16 cellular contexts compared by ENCODE assay signal in the genomic region with DNA sequence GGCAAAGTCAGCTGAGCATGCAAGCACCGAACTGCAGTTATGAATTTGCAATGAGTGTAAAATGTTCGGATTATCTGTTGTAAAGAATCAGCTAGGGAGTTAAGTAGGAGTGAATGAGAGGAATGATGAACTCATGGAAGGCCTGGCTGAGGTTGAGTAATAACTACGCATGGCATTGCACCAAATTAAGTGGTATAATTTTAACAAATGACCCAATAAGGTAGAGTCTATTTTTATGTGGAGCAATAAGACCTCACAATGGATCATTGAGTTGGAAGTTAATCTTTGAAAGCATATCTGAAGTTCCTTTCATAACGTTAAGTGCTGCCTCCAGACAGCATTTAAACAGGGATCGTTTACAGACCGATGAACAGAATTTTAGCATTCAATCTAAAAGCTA.
DNase-seq lines count a peak whose midpoint lies in the region; ATAC-seq and TF ChIP-seq lines count a peak whose summit lies in the region.
"Had no signal": no experiment of that assay in that cellular context is flagged by ENCODE, and none has a peak within 500 bp of the region (broad histone marks: within the 10 kb centered on the region; RNA-seq: fewer than 3 reads in every experiment).

No MANE protein-coding gene starts in this region.

- no peaks in the 10 kb centered on the region for H3K36me3 ChIP-seq in body of pancreas (replicated peaks in 1 of 2; ENCODE audit: insufficient read depth in 1 of 2, low read depth in 2 of 2)
- H3K36me3 ChIP-seq in MG63: no peaks in the 10 kb centered on the region

- H3K27me3 ChIP-seq in body of pancreas (no peaks in the 10 kb centered on the region), MG63 (no peaks in the 10 kb centered on the region)

- H3K4me3 ChIP-seq in body of pancreas (no peak overlapping the region), MG63 (no peak overlapping the region)
- H3K4me3 ChIP-seq: GM12878 had no signal

- no peak for TF ChIP-seq POLR2A in body of pancreas (IDR thresholded peaks at IDR 0.05)

- H3K27ac ChIP-seq in body of pancreas: peak overlapping the region in 1 of 4 donors; percentile 46
- H3K27ac ChIP-seq: C4-2B had no signal

- DNase-seq in body of pancreas (peak in 1 of 4 donors; percentile 7), kidney glomerular epithelial cell (lab: John Stamatoyannopoulos, UW) (peak; percentile 85), omental fat pad (ENCODE audit: low spot score) (no peak), MG63 (no peak), Ammon's horn (ENCODE audit: low spot score) (no peak), NCI-H510A treated with DMSO at 0.1 percent for 48 hours (lab: John Stamatoyannopoulos, UW) (no peak), ureter (ENCODE audit: low spot score) (no peak)
- DNase-seq: ACHN; CD4-positive, alpha-beta T cell; DMS 273 treated with DMSO at 0.1 percent for 48 hours; DMS53; DND-41; EL; H9 had no signal

- no peaks in the 10 kb centered on the region for H3K9me3 ChIP-seq in body of pancreas
- H3K9me3 ChIP-seq in MG63: no peaks in the 10 kb centered on the region

- TF ChIP-seq CTCF in body of pancreas (IDR thresholded peaks at IDR 0.05) (no peak), omental fat pad (IDR thresholded peaks at IDR 0.05) (no peak)

- intact Hi-C loops in body of pancreas (cut with DNase I): no loop called here

- peak; percentile 88 for ATAC-seq in body of pancreas
- ATAC-seq in omental fat pad (ENCODE audit: low FRiP score): peak; percentile 62
- ATAC-seq: GM12878 had no signal

- peaks cover 3% of the 10 kb centered on the region for H3K4me1 ChIP-seq in body of pancreas

- WGBS in body of pancreas, 2 donors: 20 to 27% methylated on average over 6 of the region's 6 CpGs
